Comparison of ENCODE assay signal across 8 cellular contexts in genomic region chr10:73590881-73591577, GRCh38. TPM values are rescaled to one million over a fixed set of nuclear protein-coding genes. Genes with fewer than 3 reads are reported as not detected.
A peak's percentile ranks its signal among the peaks of the same experiment; 100 is the strongest.
DNase-seq lines count a peak whose midpoint lies in the region; ATAC-seq, FAIRE-seq and TF ChIP-seq lines count a peak whose summit lies in the region.

A gene with protein sequence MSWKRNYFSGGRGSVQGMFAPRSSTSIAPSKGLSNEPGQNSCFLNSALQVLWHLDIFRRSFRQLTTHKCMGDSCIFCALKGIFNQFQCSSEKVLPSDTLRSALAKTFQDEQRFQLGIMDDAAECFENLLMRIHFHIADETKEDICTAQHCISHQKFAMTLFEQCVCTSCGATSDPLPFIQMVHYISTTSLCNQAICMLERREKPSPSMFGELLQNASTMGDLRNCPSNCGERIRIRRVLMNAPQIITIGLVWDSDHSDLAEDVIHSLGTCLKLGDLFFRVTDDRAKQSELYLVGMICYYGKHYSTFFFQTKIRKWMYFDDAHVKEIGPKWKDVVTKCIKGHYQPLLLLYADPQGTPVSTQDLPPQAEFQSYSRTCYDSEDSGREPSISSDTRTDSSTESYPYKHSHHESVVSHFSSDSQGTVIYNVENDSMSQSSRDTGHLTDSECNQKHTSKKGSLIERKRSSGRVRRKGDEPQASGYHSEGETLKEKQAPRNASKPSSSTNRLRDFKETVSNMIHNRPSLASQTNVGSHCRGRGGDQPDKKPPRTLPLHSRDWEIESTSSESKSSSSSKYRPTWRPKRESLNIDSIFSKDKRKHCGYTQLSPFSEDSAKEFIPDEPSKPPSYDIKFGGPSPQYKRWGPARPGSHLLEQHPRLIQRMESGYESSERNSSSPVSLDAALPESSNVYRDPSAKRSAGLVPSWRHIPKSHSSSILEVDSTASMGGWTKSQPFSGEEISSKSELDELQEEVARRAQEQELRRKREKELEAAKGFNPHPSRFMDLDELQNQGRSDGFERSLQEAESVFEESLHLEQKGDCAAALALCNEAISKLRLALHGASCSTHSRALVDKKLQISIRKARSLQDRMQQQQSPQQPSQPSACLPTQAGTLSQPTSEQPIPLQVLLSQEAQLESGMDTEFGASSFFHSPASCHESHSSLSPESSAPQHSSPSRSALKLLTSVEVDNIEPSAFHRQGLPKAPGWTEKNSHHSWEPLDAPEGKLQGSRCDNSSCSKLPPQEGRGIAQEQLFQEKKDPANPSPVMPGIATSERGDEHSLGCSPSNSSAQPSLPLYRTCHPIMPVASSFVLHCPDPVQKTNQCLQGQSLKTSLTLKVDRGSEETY (N-terminal part only) (minus strand): TSS chr10:73591342. CDS start chr10:73575658, 15,684 bp downstream.

- peaks cover 10% of the 10 kb centered on the region for H3K36me3 Mint-ChIP-seq in stimulated activated memory B cell treated with anti-CD40 and anti-IgM and Interleukin-4, amounts not matched to agents 10 μg/mL and 1 μg/mL and 100 μg/mL, for 72 hours

- peak within 1 kb of the TSS; percentile 46 for H3K4me3 ChIP-seq in PC-3 (ENCODE audit: low read length)

- H3K27ac Mint-ChIP-seq in stimulated activated memory B cell treated with anti-CD40 and anti-IgM and Interleukin-4, amounts not matched to agents 10 μg/mL and 1 μg/mL and 100 μg/mL, for 72 hours: peak within 1 kb of the TSS; percentile 54

- TF ChIP-seq CTCF in GM10266 (IDR thresholded peaks at IDR 0.05; ENCODE audit: control insufficient read depth, insufficient read depth, low read depth, missing control alignments) (no peak), PC-3 (conservative IDR thresholded peaks at IDR 0.05; ENCODE audit: low read depth, low read length) (no peak)

- DNase-seq in GM10266 (ENCODE audit: extremely low spot score) (peak; percentile 9), PC-3 (peak; percentile 95), kidney tubule cell (ENCODE audit: low spot score) (peak; percentile 90)

- ATAC-seq in PC-3 (peak; percentile 65), GM18870 (IDR thresholded peaks at IDR 0.05; ENCODE audit: unreplicated experiment) (no peak), HG03159 (IDR thresholded peaks at IDR 0.05; ENCODE audit: unreplicated experiment) (no peak), HG03196 (IDR thresholded peaks at IDR 0.05; ENCODE audit: unreplicated experiment) (no peak)
- ATAC-seq in stimulated activated memory B cell treated with anti-CD40 and anti-IgM and Interleukin-4, amounts not matched to agents 10 μg/mL and 1 μg/mL and 100 μg/mL, for 72 hours: no peak

- peaks cover 67% of the 10 kb centered on the region for H3K4me1 ChIP-seq in PC-3 (ENCODE audit: insufficient read depth, low read length)

- peaks cover 35% of the 10 kb centered on the region for H3K79me2 ChIP-seq in PC-3 (ENCODE audit: low read length)

- H2AFZ ChIP-seq in PC-3 (ENCODE audit: low read length): peak within 1 kb of the TSS; percentile 35

- BruUV-seq in PC-3 (replicated peaks; lab: Mats Ljungman, UMichigan): TSS peak; percentile 33

- H3K27me3 ChIP-seq in PC-3 (ENCODE audit: low read length): no peaks in the 10 kb centered on the region

- no peaks in the 10 kb centered on the region for H3K27me3 Mint-ChIP-seq in stimulated activated memory B cell treated with anti-CD40 and anti-IgM and Interleukin-4, amounts not matched to agents 10 μg/mL and 1 μg/mL and 100 μg/mL, for 72 hours

- no peaks in the 10 kb centered on the region for H3K9me2 ChIP-seq in PC-3 (replicated peaks; ENCODE audit: low read length)

- POLR2A ChIA-PET in PC-3 (lab: Charles Lee; ENCODE audit: unreplicated experiment): interaction anchor here (0.5 to 1.6 kb wide), 8 partner anchors 9 to 612 kb away, joined by 3 to 25 read pairs (median 10); partner anchors contain the start of gene PPP3CB

- CTCF ChIA-PET in PC-3 (lab: Charles Lee): interaction anchor here (0.6 to 1.7 kb wide), 5 partner anchors 10 to 1806 kb away, joined by 3 to 10 read pairs (median 4); partner anchors contain the start of gene CFAP70

- H3K27ac ChIP-seq in PC-3 (ENCODE audit: low read length): peak within 1 kb of the TSS; percentile 65

- H3K4me2 ChIP-seq in PC-3 (ENCODE audit: low read length): peak within 1 kb of the TSS; percentile 75

- H3F3A ChIP-seq in PC-3 (ENCODE audit: low read length, unreplicated experiment): peaks cover 31% of the 10 kb centered on the region

- no peaks in the 10 kb centered on the region for H3K9me3 Mint-ChIP-seq in stimulated activated memory B cell treated with anti-CD40 and anti-IgM and Interleukin-4, amounts not matched to agents 10 μg/mL and 1 μg/mL and 100 μg/mL, for 72 hours

- H3K9me3 ChIP-seq in PC-3 (ENCODE audit: low read length): no peaks in the 10 kb centered on the region

- H4K20me1 ChIP-seq in PC-3 (ENCODE audit: low read length): peaks cover 3% of the 10 kb centered on the region

- no peak within 1 kb of the TSS for H3K4me3 Mint-ChIP-seq in stimulated activated memory B cell treated with anti-CD40 and anti-IgM and Interleukin-4, amounts not matched to agents 10 μg/mL and 1 μg/mL and 100 μg/mL, for 72 hours

- H3K9ac ChIP-seq in PC-3 (ENCODE audit: low read length): peak within 1 kb of the TSS; percentile 12

- FAIRE-seq in colon (lab: Jason Lieb, UNC): peak; percentile 65

- peaks cover 14% of the 10 kb centered on the region for H3K4me1 Mint-ChIP-seq in stimulated activated memory B cell treated with anti-CD40 and anti-IgM and Interleukin-4, amounts not matched to agents 10 μg/mL and 1 μg/mL and 100 μg/mL, for 72 hours

- H3K36me3 ChIP-seq in PC-3 (ENCODE audit: low read depth, low read length): no peaks in the 10 kb centered on the region

- intact Hi-C loops in PC-3 (cut with micrococcal nuclease): loop anchor here (1.0 kb wide), 1 partner anchor 34 kb away; no protein-coding TSS in a partner anchor

RNA-seq across cellular contexts. Expression of the gene that starts here (rescaled TPM):
- 40.5 and 43.7 TPM in 2 replicates for total RNA-seq in PC-3 (2014; rRNA removed)

Comparison
In these comparisons a context has a peak if more than half of its experiments do, and no peak if none do; other contexts are left out.
1. DNase-seq: peak in every context shown above with its lines; median percentile 95 in PC-3; 90 in kidney tubule cell; 9 in GM10266.